Comparison of ENCODE assay signal across 26 cellular contexts in the genomic region with DNA sequence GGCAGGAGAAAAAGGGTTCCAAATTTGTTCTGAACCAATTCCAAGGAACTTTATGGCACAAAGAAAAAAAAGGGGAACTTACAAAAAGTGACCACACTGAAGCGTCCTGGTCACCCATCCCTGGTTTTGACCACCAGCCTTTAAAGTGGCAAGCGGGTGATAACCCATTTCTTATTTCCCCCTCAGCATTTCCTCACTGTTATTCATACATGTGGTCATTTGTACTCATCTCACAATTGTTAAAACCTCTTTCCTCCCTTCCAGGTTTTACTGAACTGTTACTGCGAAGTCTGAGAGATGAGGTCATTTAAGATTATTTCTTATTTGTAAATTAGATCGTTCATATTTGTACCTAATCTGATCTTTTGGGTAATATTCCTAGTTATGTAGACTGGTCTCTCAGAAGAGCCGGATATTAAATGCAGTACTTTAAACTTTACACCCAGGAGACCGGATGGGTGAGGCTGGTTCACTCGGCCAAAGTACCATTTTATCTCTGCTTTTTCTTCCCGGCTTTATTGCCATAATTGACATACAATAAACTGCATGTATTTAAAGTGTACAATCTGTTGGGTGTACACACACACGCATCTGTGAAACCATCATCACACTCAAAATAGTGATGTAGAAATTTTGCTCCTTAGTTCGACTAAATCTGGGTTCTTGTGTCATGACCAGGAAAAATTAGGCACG.
"Had no signal": no experiment of that assay in that cellular context is flagged by ENCODE, and none has a peak within 500 bp of the region (broad histone marks: within the 10 kb centered on the region; RNA-seq: fewer than 3 reads in every experiment).

No MANE protein-coding gene starts in this region.

- H3K4me3 ChIP-seq: cardiac muscle cell, esophagus squamous epithelium, gastrocnemius medialis, lower lobe of right lung, ovary, psoas muscle, right atrium auricular region, thyroid gland had no signal

- H3K9me3 Mint-ChIP-seq: activated CD4-positive, alpha-beta memory T cell treated with anti-CD3 and anti-CD28 coated beads, Interleukin-2, amount 10 ng/mL, durations not matched to agents 7 days and 5 days; activated CD4-positive, alpha-beta T cell treated with anti-CD3 and anti-CD28 coated beads, Interleukin-2, amount 10 ng/mL, durations not matched to agents 24 days and 14 days; activated naive CD4-positive, alpha-beta T cell treated with anti-CD3 and anti-CD28 coated beads, Interleukin-2, amount 10 ng/mL, durations not matched to agents 7 days and 5 days; activated T-cell treated with anti-CD3 and anti-CD28 coated beads, Interleukin-2, amount 50 U/mL, for 72 hours; effector memory CD8-positive, alpha-beta T cell; stimulated activated naive CD8-positive, alpha-beta T cell treated with anti-CD3 and anti-CD28 coated beads, Interleukin-15, Interleukin-2, amounts not matched to agents 100 ng/mL and 50 ng/mL, for 24 hours; T-helper 1 cell treated with Interleukin-12 subunit alpha and Interleukin-12 subunit beta and Interleukin-4 antibody, amounts not matched to agents 30 μg/mL and 1 μg/mL, for 36 hours had no signal

- H3K36me3 ChIP-seq: ovary had no signal

- H3K27me3 ChIP-seq: cardiac muscle cell, esophagus squamous epithelium, gastrocnemius medialis, neutrophil, ovary, right atrium auricular region, thyroid gland had no signal

- H3K4me1 Mint-ChIP-seq: activated CD4-positive, alpha-beta memory T cell treated with anti-CD3 and anti-CD28 coated beads, Interleukin-2, amount 10 ng/mL, durations not matched to agents 7 days and 5 days; activated CD4-positive, alpha-beta T cell treated with anti-CD3 and anti-CD28 coated beads, Interleukin-2, amount 10 ng/mL, durations not matched to agents 24 days and 14 days; activated naive CD4-positive, alpha-beta T cell treated with anti-CD3 and anti-CD28 coated beads, Interleukin-2, amount 10 ng/mL, durations not matched to agents 7 days and 5 days; naive thymus-derived CD8-positive, alpha-beta T cell had no signal

- H3K27ac Mint-ChIP-seq: activated CD4-positive, alpha-beta memory T cell treated with anti-CD3 and anti-CD28 coated beads, Interleukin-2, amount 10 ng/mL, durations not matched to agents 7 days and 5 days; activated CD4-positive, alpha-beta T cell treated with anti-CD3 and anti-CD28 coated beads, Interleukin-2, amount 10 ng/mL, durations not matched to agents 24 days and 14 days; activated naive CD4-positive, alpha-beta T cell treated with anti-CD3 and anti-CD28 coated beads, Interleukin-2, amount 10 ng/mL, durations not matched to agents 7 days and 5 days; activated T-cell treated with anti-CD3 and anti-CD28 coated beads, Interleukin-2, amount 50 U/mL, for 72 hours; effector memory CD8-positive, alpha-beta T cell; naive thymus-derived CD8-positive, alpha-beta T cell; stimulated activated naive CD8-positive, alpha-beta T cell treated with anti-CD3 and anti-CD28 coated beads, Interleukin-15, Interleukin-2, amounts not matched to agents 100 ng/mL and 50 ng/mL, for 24 hours; T-helper 1 cell treated with Interleukin-12 subunit alpha and Interleukin-12 subunit beta and Interleukin-4 antibody, amounts not matched to agents 30 μg/mL and 1 μg/mL, for 36 hours had no signal

- H3K4me3 Mint-ChIP-seq: activated CD4-positive, alpha-beta memory T cell treated with anti-CD3 and anti-CD28 coated beads, Interleukin-2, amount 10 ng/mL, durations not matched to agents 7 days and 5 days; activated CD4-positive, alpha-beta T cell treated with anti-CD3 and anti-CD28 coated beads, Interleukin-2, amount 10 ng/mL, durations not matched to agents 24 days and 14 days; activated naive CD4-positive, alpha-beta T cell treated with anti-CD3 and anti-CD28 coated beads, Interleukin-2, amount 10 ng/mL, durations not matched to agents 7 days and 5 days; activated T-cell treated with anti-CD3 and anti-CD28 coated beads, Interleukin-2, amount 50 U/mL, for 72 hours; effector memory CD8-positive, alpha-beta T cell; naive thymus-derived CD8-positive, alpha-beta T cell; stimulated activated naive CD8-positive, alpha-beta T cell treated with anti-CD3 and anti-CD28 coated beads, Interleukin-15, Interleukin-2, amounts not matched to agents 100 ng/mL and 50 ng/mL, for 24 hours; T-helper 1 cell treated with Interleukin-12 subunit alpha and Interleukin-12 subunit beta and Interleukin-4 antibody, amounts not matched to agents 30 μg/mL and 1 μg/mL, for 36 hours had no signal

- H3K27me3 Mint-ChIP-seq: activated CD4-positive, alpha-beta memory T cell treated with anti-CD3 and anti-CD28 coated beads, Interleukin-2, amount 10 ng/mL, durations not matched to agents 7 days and 5 days; activated CD4-positive, alpha-beta T cell treated with anti-CD3 and anti-CD28 coated beads, Interleukin-2, amount 10 ng/mL, durations not matched to agents 24 days and 14 days; activated naive CD4-positive, alpha-beta T cell treated with anti-CD3 and anti-CD28 coated beads, Interleukin-2, amount 10 ng/mL, durations not matched to agents 7 days and 5 days; effector memory CD8-positive, alpha-beta T cell; naive thymus-derived CD8-positive, alpha-beta T cell; stimulated activated naive CD8-positive, alpha-beta T cell treated with anti-CD3 and anti-CD28 coated beads, Interleukin-15, Interleukin-2, amounts not matched to agents 100 ng/mL and 50 ng/mL, for 24 hours had no signal

- ATAC-seq: activated CD4-positive, CD25-positive, alpha-beta regulatory T cell treated with anti-CD3 and anti-CD28 coated beads, Interleukin-2, amount 50 U/mL, for 24 hours; activated T-cell treated with anti-CD3 and anti-CD28 coated beads, Interleukin-2, amount 50 U/mL, for 72 hours; effector memory CD8-positive, alpha-beta T cell; gastrocnemius medialis; lower lobe of right lung; naive thymus-derived CD8-positive, alpha-beta T cell; psoas muscle had no signal

- H3K9me3 ChIP-seq: gastrocnemius medialis, lower lobe of right lung, neutrophil, ovary, psoas muscle, thyroid gland had no signal

- H3K27ac ChIP-seq: cardiac muscle cell, esophagus squamous epithelium, lower lobe of right lung, neutrophil, ovary, psoas muscle, thyroid gland, VCaP had no signal

- H3K4me1 ChIP-seq: esophagus squamous epithelium, gastrocnemius medialis, lower lobe of right lung had no signal

- DNase-seq: activated CD4-positive, alpha-beta memory T cell treated with anti-CD3 and anti-CD28 coated beads, Interleukin-2, amount 10 ng/mL, durations not matched to agents 7 days and 5 days; activated CD4-positive, alpha-beta T cell treated with anti-CD3 and anti-CD28 coated beads, Interleukin-2, amount 10 ng/mL, durations not matched to agents 24 days and 14 days; activated effector memory CD4-positive, alpha-beta T cell treated with Interleukin-2 at 50 U/mL for 16 hours; activated naive CD4-positive, alpha-beta T cell treated with anti-CD3 and anti-CD28 coated beads, Interleukin-2, amount 10 ng/mL, durations not matched to agents 7 days and 5 days; activated T-cell treated with anti-CD3 and anti-CD28 coated beads, Interleukin-2, amount 50 U/mL, for 72 hours; dermis blood vessel endothelial cell; effector memory CD8-positive, alpha-beta T cell; esophagus squamous epithelium; gastrocnemius medialis; hypothalamus; lower lobe of right lung; mesendoderm; naive thymus-derived CD8-positive, alpha-beta T cell; psoas muscle; stimulated activated CD4-positive, alpha-beta T cell treated with anti-CD3 and anti-CD28 coated beads, Interleukin-12 subunit alpha, Interleukin-12 subunit beta, amount 100 ng/mL, for 4 hours; stimulated activated CD4-positive, alpha-beta T cell treated with anti-CD3 and anti-CD28 coated beads, Interleukin-4, amount 100 ng/mL, for 4 hours; substantia nigra; thyroid gland had no signal
